1 cellular context compared by ENCODE assay signal in the genomic region with DNA sequence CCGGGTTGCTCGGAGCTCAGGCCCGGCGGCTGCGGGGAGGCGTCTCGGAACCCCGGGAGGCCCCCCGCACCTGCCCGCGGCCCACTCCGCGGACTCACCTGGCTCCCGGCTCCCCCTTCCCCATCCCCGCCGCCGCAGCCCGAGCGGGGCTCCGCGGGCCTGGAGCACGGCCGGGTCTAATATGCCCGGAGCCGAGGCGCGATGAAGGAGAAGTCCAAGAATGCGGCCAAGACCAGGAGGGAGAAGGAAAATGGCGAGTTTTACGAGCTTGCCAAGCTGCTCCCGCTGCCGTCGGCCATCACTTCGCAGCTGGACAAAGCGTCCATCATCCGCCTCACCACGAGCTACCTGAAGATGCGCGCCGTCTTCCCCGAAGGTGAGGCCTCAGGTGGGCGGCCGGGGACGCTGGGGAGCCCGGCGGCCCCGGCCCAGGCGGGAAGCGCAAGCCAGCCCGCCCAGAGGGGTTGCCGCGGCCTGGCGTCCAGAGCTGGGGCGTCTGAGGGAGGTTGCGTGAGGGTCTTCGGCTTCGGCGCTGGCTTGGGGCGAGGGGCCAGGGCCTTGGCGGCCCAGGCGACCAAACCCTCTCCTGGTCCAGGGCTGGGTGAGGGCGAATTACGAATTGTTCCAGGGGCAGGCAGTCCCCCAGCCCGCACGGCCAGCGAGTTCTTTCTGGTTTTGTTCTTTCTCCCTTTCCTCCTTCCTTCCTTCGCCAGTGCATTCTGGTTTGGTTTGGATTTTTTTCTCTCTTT.
TF ChIP-seq lines count a peak whose summit lies in the region.

No MANE protein-coding gene starts in this region.

TF ChIP-seq in IMR-90, 13 proteins besides CTCF, POLR2A, EP300 and RAD21 (continued from another document):
- TF ChIP-seq, protein P1, sequence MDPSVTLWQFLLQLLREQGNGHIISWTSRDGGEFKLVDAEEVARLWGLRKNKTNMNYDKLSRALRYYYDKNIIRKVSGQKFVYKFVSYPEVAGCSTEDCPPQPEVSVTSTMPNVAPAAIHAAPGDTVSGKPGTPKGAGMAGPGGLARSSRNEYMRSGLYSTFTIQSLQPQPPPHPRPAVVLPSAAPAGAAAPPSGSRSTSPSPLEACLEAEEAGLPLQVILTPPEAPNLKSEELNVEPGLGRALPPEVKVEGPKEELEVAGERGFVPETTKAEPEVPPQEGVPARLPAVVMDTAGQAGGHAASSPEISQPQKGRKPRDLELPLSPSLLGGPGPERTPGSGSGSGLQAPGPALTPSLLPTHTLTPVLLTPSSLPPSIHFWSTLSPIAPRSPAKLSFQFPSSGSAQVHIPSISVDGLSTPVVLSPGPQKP (IDR thresholded peaks at IDR 0.05; ENCODE audit: borderline replicate concordance, low read depth, low read length) = no peak
- no peak for TF ChIP-seq MAFK (IDR thresholded peaks at IDR 0.05; ENCODE audit: low read depth, low read length)
